ENCODE assay signal across 34 cellular contexts in genomic region chrX:85221361-85221760, GRCh38. TPM values are rescaled to one million over a fixed set of nuclear protein-coding genes. Genes with fewer than 3 reads are reported as not detected.
"Had no signal": no experiment of that assay in that cellular context is flagged by ENCODE, and none has a peak within 500 bp of the region (broad histone marks: within the 10 kb centered on the region; RNA-seq: fewer than 3 reads in every experiment).

No MANE protein-coding gene starts in this region.

- DNase-seq: activated CD4-positive, alpha-beta T cell treated with anti-CD3 and anti-CD28 coated beads for 36 hours; activated CD4-positive, CD25-positive, alpha-beta regulatory T cell; activated CD8-positive, alpha-beta memory T cell treated with anti-CD3 and anti-CD28 coated beads, Interleukin-2, amount 10 ng/mL, durations not matched to agents 7 days and 5 days; activated CD8-positive, alpha-beta T cell treated with anti-CD3 and anti-CD28 coated beads, Interleukin-2, amount 10 ng/mL, durations not matched to agents 7 days and 5 days; activated effector memory CD4-positive, alpha-beta T cell treated with Interleukin-2 at 50 U/mL for 16 hours; activated naive CD4-positive, alpha-beta T cell treated with Interleukin-2 at 50 U/mL for 16 hours; activated T-cell treated with anti-CD3 and anti-CD28 coated beads, Interleukin-2, amount 50 U/mL, for 72 hours; anterior cingulate cortex; dermis blood vessel endothelial cell; effector memory CD4-positive, alpha-beta T cell; erythroblast; lower lobe of right lung; mesendoderm; natural killer cell; stimulated activated CD4-positive, alpha-beta T cell treated with anti-CD3 and anti-CD28 coated beads, Interleukin-1b, Interleukin-23, amount 100 ng/mL, for 48 hours; stimulated activated naive B cell treated with anti-CD40 and anti-IgM and Interleukin-4, amounts not matched to agents 10 μg/mL and 1 μg/mL and 100 μg/mL, for 72 hours; stomach; thyroid gland; upper lobe of left lung had no signal

- H2AFZ ChIP-seq: hepatocyte had no signal

- H3K27ac ChIP-seq: gastroesophageal sphincter, hepatocyte, lower lobe of right lung, right atrium auricular region, stomach, thyroid gland, upper lobe of left lung, vagina had no signal

- H3K36me3 Mint-ChIP-seq: activated CD8-positive, alpha-beta memory T cell treated with anti-CD3 and anti-CD28 coated beads, Interleukin-2, amount 10 ng/mL, durations not matched to agents 7 days and 5 days; activated naive CD8-positive, alpha-beta T cell; natural killer cell; stimulated activated naive B cell treated with anti-CD40 and anti-IgM and Interleukin-4, amounts not matched to agents 10 μg/mL and 1 μg/mL and 100 μg/mL, for 72 hours had no signal

- H3K27me3 Mint-ChIP-seq: activated CD4-positive, alpha-beta T cell treated with anti-CD3 and anti-CD28 coated beads for 36 hours; activated CD8-positive, alpha-beta memory T cell treated with anti-CD3 and anti-CD28 coated beads, Interleukin-2, amount 10 ng/mL, durations not matched to agents 7 days and 5 days; activated naive CD8-positive, alpha-beta T cell had no signal

- H3K4me2 ChIP-seq: hepatocyte, smooth muscle cell had no signal

- H3K4me3 ChIP-seq: gastroesophageal sphincter, hepatocyte, lower lobe of right lung, right atrium auricular region, smooth muscle cell, stomach, thyroid gland, upper lobe of left lung, vagina had no signal

- FAIRE-seq: bronchial epithelial cell, colon had no signal

- H3K4me1 ChIP-seq: gastroesophageal sphincter, lower lobe of right lung, right atrium auricular region, stomach, thyroid gland, upper lobe of left lung, vagina had no signal

- H3K4me1 Mint-ChIP-seq: activated CD4-positive, alpha-beta T cell treated with anti-CD3 and anti-CD28 coated beads for 36 hours; activated CD8-positive, alpha-beta memory T cell treated with anti-CD3 and anti-CD28 coated beads, Interleukin-2, amount 10 ng/mL, durations not matched to agents 7 days and 5 days; natural killer cell; stimulated activated naive B cell treated with anti-CD40 and anti-IgM and Interleukin-4, amounts not matched to agents 10 μg/mL and 1 μg/mL and 100 μg/mL, for 72 hours had no signal

- H3K36me3 ChIP-seq: gastroesophageal sphincter, lower lobe of right lung, right atrium auricular region, stomach, thyroid gland, upper lobe of left lung, vagina had no signal

- H3K9me3 Mint-ChIP-seq: natural killer cell; stimulated activated naive B cell treated with anti-CD40 and anti-IgM and Interleukin-4, amounts not matched to agents 10 μg/mL and 1 μg/mL and 100 μg/mL, for 72 hours had no signal

- H3K79me2 ChIP-seq: hepatocyte had no signal

- ATAC-seq: activated CD4-positive, alpha-beta T cell treated with anti-CD3 and anti-CD28 coated beads for 36 hours; activated CD8-positive, alpha-beta memory T cell treated with anti-CD3 and anti-CD28 coated beads, Interleukin-2, amount 10 ng/mL, durations not matched to agents 7 days and 5 days; activated CD8-positive, alpha-beta T cell treated with anti-CD3 and anti-CD28 coated beads, Interleukin-2, amount 10 ng/mL, durations not matched to agents 7 days and 5 days; activated T-cell treated with anti-CD3 and anti-CD28 coated beads, Interleukin-2, amount 50 U/mL, for 72 hours; gastroesophageal sphincter; left lobe of liver; lower lobe of right lung; natural killer cell; stimulated activated naive B cell treated with anti-CD40 and anti-IgM and Interleukin-4, amounts not matched to agents 10 μg/mL and 1 μg/mL and 100 μg/mL, for 72 hours had no signal

- H3K27me3 ChIP-seq: gastroesophageal sphincter, hepatocyte, right atrium auricular region, stomach, thyroid gland, upper lobe of left lung, vagina had no signal

- H3K4me3 Mint-ChIP-seq: activated CD4-positive, alpha-beta T cell treated with anti-CD3 and anti-CD28 coated beads for 36 hours; activated CD8-positive, alpha-beta memory T cell treated with anti-CD3 and anti-CD28 coated beads, Interleukin-2, amount 10 ng/mL, durations not matched to agents 7 days and 5 days; activated CD8-positive, alpha-beta T cell treated with anti-CD3 and anti-CD28 coated beads, Interleukin-2, amount 10 ng/mL, durations not matched to agents 7 days and 5 days; activated naive CD8-positive, alpha-beta T cell; natural killer cell; stimulated activated naive B cell treated with anti-CD40 and anti-IgM and Interleukin-4, amounts not matched to agents 10 μg/mL and 1 μg/mL and 100 μg/mL, for 72 hours had no signal

- H3K9me3 ChIP-seq: gastroesophageal sphincter, lower lobe of right lung, right atrium auricular region, stomach, thyroid gland, upper lobe of left lung, vagina had no signal

RNA-seq across cellular contexts. Expression of gene SATL1, which starts 22.2 kb away (rescaled TPM):
- total RNA-seq: activated CD4-positive, alpha-beta T cell treated with anti-CD3 and anti-CD28 coated beads for 36 hours; activated CD8-positive, alpha-beta T cell treated with anti-CD3 and anti-CD28 coated beads, Interleukin-2, amount 10 ng/mL, durations not matched to agents 7 days and 5 days; activated T-cell treated with anti-CD3 and anti-CD28 coated beads, Interleukin-2, amount 50 U/mL, for 72 hours; bronchial epithelial cell; dermis blood vessel endothelial cell; fibroblast of lung; fibroblast of villous mesenchyme; gastroesophageal sphincter; kidney epithelial cell; left lobe of liver; lower lobe of right lung; mononuclear cell; omental fat pad; pulmonary artery endothelial cell; smooth muscle cell; stomach; upper lobe of left lung; vagina had no signal
